ENCODE assay signal across 21 cellular contexts in the genomic region with DNA sequence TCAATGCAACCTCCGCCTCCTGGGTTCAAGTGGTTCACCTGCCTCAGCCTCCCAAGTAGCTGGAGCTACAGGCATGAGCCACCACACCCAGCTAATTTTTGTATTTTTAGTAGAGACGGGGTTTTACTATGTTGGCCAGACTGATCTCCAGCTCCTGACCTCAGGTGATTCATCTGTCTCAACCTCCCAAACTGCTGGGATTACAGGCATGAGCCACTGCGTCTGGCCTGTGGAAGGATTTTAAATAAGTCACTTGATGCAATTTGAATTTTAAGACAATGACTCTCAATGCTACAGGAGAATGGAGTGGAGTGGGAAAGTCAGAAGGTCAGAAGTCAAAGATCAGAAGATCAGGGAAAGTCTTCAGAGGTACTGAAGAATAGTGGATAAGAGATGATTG. TPM values are rescaled to one million over a fixed set of nuclear protein-coding genes. Genes with fewer than 3 reads are reported as not detected.
DNase-seq lines count a peak whose midpoint lies in the region; ATAC-seq and FAIRE-seq lines count a peak whose summit lies in the region.
"Had no signal": no experiment of that assay in that cellular context is flagged by ENCODE, and none has a peak within 500 bp of the region (broad histone marks: within the 10 kb centered on the region; RNA-seq: fewer than 3 reads in every experiment).

No MANE protein-coding gene starts in this region.

- H3K27ac Mint-ChIP-seq in activated naive CD4-positive, alpha-beta T cell treated with anti-CD3 and anti-CD28 coated beads, Interleukin-2, amount 50 U/mL, for 24 hours: peak overlapping the region; percentile 1
- H3K27ac Mint-ChIP-seq in naive thymus-derived CD8-positive, alpha-beta T cell: no peak overlapping the region
- H3K27ac Mint-ChIP-seq in activated CD4-positive, alpha-beta memory T cell treated with anti-CD3 and anti-CD28 coated beads for 36 hours: no peak overlapping the region
- H3K27ac Mint-ChIP-seq: CD8-positive, alpha-beta memory T cell; H9 had no signal

- H3K9me3 Mint-ChIP-seq in activated naive CD4-positive, alpha-beta T cell treated with anti-CD3 and anti-CD28 coated beads, Interleukin-2, amount 50 U/mL, for 24 hours: no peaks in the 10 kb centered on the region
- H3K9me3 Mint-ChIP-seq in naive thymus-derived CD8-positive, alpha-beta T cell: no peaks in the 10 kb centered on the region
- no peaks in the 10 kb centered on the region for H3K9me3 Mint-ChIP-seq in activated CD4-positive, alpha-beta memory T cell treated with anti-CD3 and anti-CD28 coated beads for 36 hours
- H3K9me3 Mint-ChIP-seq: CD8-positive, alpha-beta memory T cell had no signal

- no peak overlapping the region for H3K4me3 Mint-ChIP-seq in activated naive CD4-positive, alpha-beta T cell treated with anti-CD3 and anti-CD28 coated beads, Interleukin-2, amount 50 U/mL, for 24 hours
- H3K4me3 Mint-ChIP-seq in naive thymus-derived CD8-positive, alpha-beta T cell: no peak overlapping the region
- H3K4me3 Mint-ChIP-seq in activated CD4-positive, alpha-beta memory T cell treated with anti-CD3 and anti-CD28 coated beads for 36 hours: no peak overlapping the region
- H3K4me3 Mint-ChIP-seq: CD8-positive, alpha-beta memory T cell; H9 had no signal

- CTCF ChIA-PET in activated CD4-positive, alpha-beta memory T cell treated with anti-CD3 and anti-CD28 coated beads for 36 hours (lab: Charles Lee): interaction anchor here (0.9 to 4.7 kb wide), 2 partner anchors 41 to 259 kb away, joined by 3 to 20 read pairs; no protein-coding TSS in a partner anchor

- POLR2A ChIA-PET in naive thymus-derived CD8-positive, alpha-beta T cell (lab: Charles Lee): no interaction called here
- POLR2A ChIA-PET in activated CD4-positive, alpha-beta memory T cell treated with anti-CD3 and anti-CD28 coated beads for 36 hours (lab: Charles Lee): no interaction called here

- H3K27me3 Mint-ChIP-seq in activated naive CD4-positive, alpha-beta T cell treated with anti-CD3 and anti-CD28 coated beads, Interleukin-2, amount 50 U/mL, for 24 hours: peaks cover 5% of the 10 kb centered on the region
- H3K27me3 Mint-ChIP-seq in naive thymus-derived CD8-positive, alpha-beta T cell: peaks cover 5 to 21% (median 9%) of the 10 kb centered on the region in 5 donors
- H3K27me3 Mint-ChIP-seq in activated CD4-positive, alpha-beta memory T cell treated with anti-CD3 and anti-CD28 coated beads for 36 hours: peaks cover 20% of the 10 kb centered on the region

- peaks cover 8% of the 10 kb centered on the region for H3K4me1 Mint-ChIP-seq in activated naive CD4-positive, alpha-beta T cell treated with anti-CD3 and anti-CD28 coated beads, Interleukin-2, amount 50 U/mL, for 24 hours
- peaks cover 4 to 26% (median 10%) of the 10 kb centered on the region in 4 donors for H3K4me1 Mint-ChIP-seq in naive thymus-derived CD8-positive, alpha-beta T cell
- peaks cover 2% of the 10 kb centered on the region for H3K4me1 Mint-ChIP-seq in activated CD4-positive, alpha-beta memory T cell treated with anti-CD3 and anti-CD28 coated beads for 36 hours (ENCODE audit: low read depth)

- ATAC-seq in naive thymus-derived CD8-positive, alpha-beta T cell: no peak
- no peak for ATAC-seq in HG03159 (IDR thresholded peaks at IDR 0.05; ENCODE audit: unreplicated experiment)
- ATAC-seq: Right ventricle myocardium inferior had no signal

- no peaks in the 10 kb centered on the region for H3K36me3 Mint-ChIP-seq in activated naive CD4-positive, alpha-beta T cell treated with anti-CD3 and anti-CD28 coated beads, Interleukin-2, amount 50 U/mL, for 24 hours
- H3K36me3 Mint-ChIP-seq in naive thymus-derived CD8-positive, alpha-beta T cell: no peaks in the 10 kb centered on the region
- H3K36me3 Mint-ChIP-seq in activated CD4-positive, alpha-beta memory T cell treated with anti-CD3 and anti-CD28 coated beads for 36 hours: no peaks in the 10 kb centered on the region
- H3K36me3 Mint-ChIP-seq: CD8-positive, alpha-beta memory T cell had no signal

- no peak for DNase-seq in activated naive CD4-positive, alpha-beta T cell (lab: John Stamatoyannopoulos, UW)
- DNase-seq in RCC 7860 (ENCODE audit: low spot score) (peak; percentile 39), islet precursor cell (peak; percentile 84), COR-L47 (lab: John Stamatoyannopoulos, UW) (no peak)
- no peak for DNase-seq in naive thymus-derived CD8-positive, alpha-beta T cell
- DNase-seq in activated CD4-positive, alpha-beta memory T cell treated with anti-CD3 and anti-CD28 coated beads for 36 hours: no peak
- DNase-seq: ACHN; CD8-positive, alpha-beta memory T cell; DMS53; H9; KG1; MV-4-11; NCI-H1105 treated with DMSO at 0.1 percent for 48 hours; NCI-H2029 treated with DMSO at 0.1 percent for 48 hours; NCI-H524 treated with DMSO at 0.1 percent for 48 hours; NCI-H82 had no signal

- intact Hi-C loops in activated CD4-positive, alpha-beta memory T cell treated with anti-CD3 and anti-CD28 coated beads for 36 hours (cut with micrococcal nuclease): no loop called here

- FAIRE-seq in RCC 7860 (lab: Jason Lieb, UNC): no peak

RNA-seq across cellular contexts. Expression of gene TMEM52B, which starts 15.3 kb away (rescaled TPM):
- not detected for total RNA-seq in naive thymus-derived CD8-positive, alpha-beta T cell
- polyA plus RNA-seq in naive thymus-derived CD8-positive, alpha-beta T cell: not detected
- total RNA-seq in activated CD4-positive, alpha-beta memory T cell treated with anti-CD3 and anti-CD28 coated beads for 36 hours: not detected
- total RNA-seq: CD8-positive, alpha-beta memory T cell; H9; HT1080; Right ventricle myocardium inferior had no signal
- polyA plus RNA-seq: CD8-positive, alpha-beta memory T cell had no signal

RNA-seq across cellular contexts. Expression of gene GABARAPL1, which starts 18.5 kb away (rescaled TPM):
- total RNA-seq in naive thymus-derived CD8-positive, alpha-beta T cell: 10 to 100 TPM; 55.5 to 56.1 TPM
- 10 to 100 TPM; 10.0 to 35.3 (median 12.2) TPM for polyA plus RNA-seq in naive thymus-derived CD8-positive, alpha-beta T cell
- total RNA-seq in activated CD4-positive, alpha-beta memory T cell treated with anti-CD3 and anti-CD28 coated beads for 36 hours: 1 to 10 TPM; 7.2 to 8.9 TPM

RNA-seq across cellular contexts. Expression of gene OLR1, which starts 22.2 kb away (rescaled TPM):
- not detected for total RNA-seq in naive thymus-derived CD8-positive, alpha-beta T cell
- polyA plus RNA-seq in naive thymus-derived CD8-positive, alpha-beta T cell: not detected
- total RNA-seq in activated CD4-positive, alpha-beta memory T cell treated with anti-CD3 and anti-CD28 coated beads for 36 hours: not detected
- total RNA-seq: H9, HT1080, OCI-LY7 had no signal
- polyA plus RNA-seq: CD8-positive, alpha-beta memory T cell had no signal

Comparison
In these comparisons a context has a peak if more than half of its experiments do, and no peak if none do; other contexts are left out.
1. DNase-seq: peak in RCC 7860 (single experiment) and islet precursor cell (single experiment); none in activated naive CD4-positive, alpha-beta T cell (0 of 4), naive thymus-derived CD8-positive, alpha-beta T cell (0 of 10), COR-L47 (single experiment) and activated CD4-positive, alpha-beta memory T cell treated with anti-CD3 and anti-CD28 coated beads for 36 hours (single experiment).
2. RNA of gene GABARAPL1, which starts 18.5 kb away (total RNA-seq): 55.5 to 56.1 TPM in naive thymus-derived CD8-positive, alpha-beta T cell; 7.2 to 8.9 TPM in activated CD4-positive, alpha-beta memory T cell treated with anti-CD3 and anti-CD28 coated beads for 36 hours; every median in the first group is over 4 times any median in the second.